In genomic region chr4:88456757-88457306, GRCh38 we compare ENCODE assay signal across 1 cellular context.
TF ChIP-seq lines count a peak whose summit lies in the region.

HERC5 (plus strand) TSS chr4:88457119; CDS start chr4:88457270, 151 bp downstream.

TF ChIP-seq in GM23338, 12 proteins besides CTCF, POLR2A, EP300 and RAD21:
- TF ChIP-seq ZNF462 (CRISPR knock-in tag; IDR thresholded peaks at IDR 0.05) (no peak), STAT1 (IDR thresholded peaks at IDR 0.05; ENCODE audit: unreplicated experiment) (no peak), CREB1 (CRISPR knock-in tag; IDR thresholded peaks at IDR 0.05; ENCODE audit: low read depth) (peak; percentile 22), ETS1 (IDR thresholded peaks at IDR 0.05) (no peak), POLR2AphosphoS5 (IDR thresholded peaks at IDR 0.05; ENCODE audit: low read depth) (peak; percentile 73)
